5 cellular contexts compared by ENCODE assay signal in the genomic region with DNA sequence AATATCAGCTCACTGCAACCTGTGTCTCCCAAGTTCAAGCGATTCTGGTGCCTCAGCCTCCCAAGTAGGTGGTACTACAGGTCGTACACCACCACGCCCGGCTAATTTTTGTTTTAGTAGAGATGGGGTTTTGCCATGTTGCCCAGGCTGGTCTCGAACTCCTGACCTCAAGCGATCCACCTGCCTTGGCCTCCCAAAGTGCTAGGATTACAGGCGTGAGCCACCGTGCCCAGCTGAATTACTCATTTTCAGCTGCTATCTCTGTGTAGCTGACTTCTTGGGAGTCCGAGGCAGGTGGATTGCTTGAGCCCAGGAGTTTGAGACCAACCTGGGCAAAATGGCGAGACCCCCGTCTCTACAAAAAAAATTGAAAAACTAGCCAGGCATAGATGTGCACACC. TPM values are rescaled to one million over a fixed set of nuclear protein-coding genes. Genes with fewer than 3 reads are reported as not detected.
A peak's percentile ranks its signal among the peaks of the same experiment; 100 is the strongest.
DNase-seq lines count a peak whose midpoint lies in the region; ATAC-seq and TF ChIP-seq lines count a peak whose summit lies in the region.
"Not testable (repeated sequence)": the region's sequence is repeated elsewhere in the genome, so short reads cannot be mapped to it uniquely, and the experiment has no call there.

No MANE protein-coding gene starts in this region.

- peak overlapping the region; percentile 44 for H3K4me3 Mint-ChIP-seq in Caco-2 (ENCODE audit: unreplicated experiment)
- H3K4me3 Mint-ChIP-seq in activated B cell treated with CpG ODN at 0.5 μM for 24 hours, result not testable (repeated sequence)
- peak overlapping the region; percentile 64 for H3K4me3 Mint-ChIP-seq in natural killer cell treated with Interleukin-12 subunit alpha and Interleukin-12 subunit beta and Interleukin-15 and Interleukin-18, amount 100 ng/mL, for 72 hours

- H3K27me3 Mint-ChIP-seq in Caco-2 (ENCODE audit: insufficient read depth, unreplicated experiment); activated B cell treated with CpG ODN at 0.5 μM for 24 hours; natural killer cell treated with Interleukin-12 subunit alpha and Interleukin-12 subunit beta and Interleukin-15 and Interleukin-18, amount 100 ng/mL, for 72 hours: not testable (repeated sequence)

- BruUV-seq in Caco-2 (replicated peaks; lab: Mats Ljungman, UMichigan), result not testable (repeated sequence)

- H3K4me1 ChIP-seq in Caco-2, result not testable (repeated sequence)

- H3K9me3 ChIP-seq in Caco-2, result not testable (repeated sequence)

- CTCF ChIA-PET in Caco-2 (lab: Charles Lee), result interaction anchor here (0.6 to 0.9 kb wide), 4 partner anchors 34 to 1175 kb away, joined by 3 to 5 read pairs (median 5); partner anchors contain the start of genes DHRS1 and NOP9
- CTCF ChIA-PET in activated B cell treated with CpG ODN at 0.5 μM for 24 hours (lab: Charles Lee), result interaction anchor here (2.6 kb wide), 1 partner anchor 63 kb away, joined by 15 read pairs; the partner anchor contains the start of gene CIDEB

- H3K9me3 Mint-ChIP-seq in Caco-2 (ENCODE audit: unreplicated experiment); activated B cell treated with CpG ODN at 0.5 μM for 24 hours; natural killer cell treated with Interleukin-12 subunit alpha and Interleukin-12 subunit beta and Interleukin-15 and Interleukin-18, amount 100 ng/mL, for 72 hours: not testable (repeated sequence)

- POLR2A ChIA-PET in Caco-2 (lab: Charles Lee), result not testable (repeated sequence)
- POLR2A ChIA-PET in activated B cell treated with CpG ODN at 0.5 μM for 24 hours (lab: Charles Lee), result interaction anchor here (0.6 to 11.1 kb wide), 6 partner anchors 10 to 123 kb away, joined by 3 to 242 read pairs (median 18); partner anchors contain the start of genes DHRS1, NOP9 and RABGGTA

- not testable (repeated sequence) for H3K27ac Mint-ChIP-seq in Caco-2 (ENCODE audit: unreplicated experiment); activated B cell treated with CpG ODN at 0.5 μM for 24 hours
- H3K27ac Mint-ChIP-seq in natural killer cell treated with Interleukin-12 subunit alpha and Interleukin-12 subunit beta and Interleukin-15 and Interleukin-18, amount 100 ng/mL, for 72 hours, result peak overlapping the region; percentile 43 to 52

- not testable (repeated sequence) for TF ChIP-seq CTCF in Caco-2 (IDR thresholded peaks at IDR 0.05; ENCODE audit: insufficient read depth in 1 of 2, low read depth in 1 of 2, low read length in 1 of 2, severe bottlenecking in 1 of 2, unreplicated experiment in 1 of 2); activated B cell treated with CpG ODN at 0.5 μM for 24 hours (IDR thresholded peaks at IDR 0.05)

- H3K4me1 Mint-ChIP-seq in Caco-2 (ENCODE audit: low read depth, unreplicated experiment), result not testable (repeated sequence)
- H3K4me1 Mint-ChIP-seq in activated B cell treated with CpG ODN at 0.5 μM for 24 hours, result peaks cover 45% of the 10 kb centered on the region
- H3K4me1 Mint-ChIP-seq in natural killer cell treated with Interleukin-12 subunit alpha and Interleukin-12 subunit beta and Interleukin-15 and Interleukin-18, amount 100 ng/mL, for 72 hours (ENCODE audit: low read depth in 2 of 2), result peaks cover 32 to 42% of the 10 kb centered on the region in 2 donors

- H3K36me3 Mint-ChIP-seq in Caco-2 (ENCODE audit: insufficient read depth, unreplicated experiment) (peaks cover 22% of the 10 kb centered on the region), activated B cell treated with CpG ODN at 0.5 μM for 24 hours (ENCODE audit: low read depth) (peaks cover 22% of the 10 kb centered on the region)
- H3K36me3 Mint-ChIP-seq in natural killer cell treated with Interleukin-12 subunit alpha and Interleukin-12 subunit beta and Interleukin-15 and Interleukin-18, amount 100 ng/mL, for 72 hours, result not testable (repeated sequence)

- intact Hi-C loops in Caco-2 (cut with micrococcal nuclease; ENCODE audit: unreplicated experiment); activated B cell treated with CpG ODN at 0.5 μM for 24 hours (cut with micrococcal nuclease); cardiac septum (cut with DNase I): not testable (repeated sequence)

- H3K36me3 ChIP-seq in Caco-2 (ENCODE audit: control insufficient read depth, insufficient read depth, low read length), result not testable (repeated sequence)

- not testable (repeated sequence) for ATAC-seq in activated B cell treated with CpG ODN at 0.5 μM for 24 hours (ENCODE audit: low read depth); natural killer cell treated with Interleukin-12 subunit alpha and Interleukin-12 subunit beta and Interleukin-15 and Interleukin-18, amount 100 ng/mL, for 72 hours

- H3K4me3 ChIP-seq in Caco-2 (ENCODE audit: low read depth, low read length), result not testable (repeated sequence)

- DNase-seq in Caco-2; natural killer cell treated with Interleukin-12 subunit alpha and Interleukin-12 subunit beta and Interleukin-15 and Interleukin-18, amount 100 ng/mL, for 72 hours (ENCODE audit: low spot score): not testable (repeated sequence)
- DNase-seq in activated B cell treated with CpG ODN at 0.5 μM for 24 hours (peak; percentile 6), cardiac septum (ENCODE audit: low spot score) (peak; percentile 35)
- DNase-seq in activated effector memory CD4-positive, alpha-beta T cell treated with anti-CD3 and anti-CD28 coated beads, Interleukin-2, amount 50 U/mL, for 16 hours, result peak; percentile 50

- H3K27me3 ChIP-seq in Caco-2 (replicated peaks; ENCODE audit: control insufficient read depth, insufficient read depth, low read length), result not testable (repeated sequence)

RNA-seq across cellular contexts. Expression of gene TINF2, which starts 2.9 kb away (rescaled TPM):
- 33.4 and 34.4 TPM in 2 replicates for total RNA-seq in Caco-2 (2022)
- 197 and 205 TPM in 2 replicates for total RNA-seq in activated B cell treated with CpG ODN at 0.5 μM for 24 hours
- total RNA-seq in cardiac septum, result 42.3 TPM
- 100 to 1,000 TPM in 1 of 2 donors, 10 to 100 TPM in 1; 77.7 to 103 TPM for total RNA-seq in natural killer cell treated with Interleukin-12 subunit alpha and Interleukin-12 subunit beta and Interleukin-15 and Interleukin-18, amount 100 ng/mL, for 72 hours

RNA-seq across cellular contexts. Expression of gene GMPR2, which starts 12.6 kb away (rescaled TPM):
- total RNA-seq in Caco-2 (2022), result 76.9 and 80.1 TPM in 2 replicates
- 43.8 and 50.2 TPM in 2 replicates for total RNA-seq in activated B cell treated with CpG ODN at 0.5 μM for 24 hours
- total RNA-seq in cardiac septum, result 33.2 TPM
- 10 to 100 TPM; 40.5 to 54.5 TPM for total RNA-seq in natural killer cell treated with Interleukin-12 subunit alpha and Interleukin-12 subunit beta and Interleukin-15 and Interleukin-18, amount 100 ng/mL, for 72 hours

RNA-seq across cellular contexts. Expression of gene NEDD8, which starts 13.2 kb away (rescaled TPM):
- 210 and 218 TPM in 2 replicates for total RNA-seq in Caco-2 (2022)
- 129 and 149 TPM in 2 replicates for total RNA-seq in activated B cell treated with CpG ODN at 0.5 μM for 24 hours
- 167 TPM for total RNA-seq in cardiac septum
- total RNA-seq in natural killer cell treated with Interleukin-12 subunit alpha and Interleukin-12 subunit beta and Interleukin-15 and Interleukin-18, amount 100 ng/mL, for 72 hours, result 100 to 1,000 TPM; 196 to 199 TPM

RNA-seq across cellular contexts. Expression of gene TGM1, which starts 17.6 kb away (rescaled TPM):
- total RNA-seq in Caco-2 (2022) (5.9 and 6.1 TPM in 2 replicates), activated B cell treated with CpG ODN at 0.5 μM for 24 hours (6.4 and 6.5 TPM in 2 replicates), cardiac septum (0.48 TPM)
- total RNA-seq in natural killer cell treated with Interleukin-12 subunit alpha and Interleukin-12 subunit beta and Interleukin-15 and Interleukin-18, amount 100 ng/mL, for 72 hours, result 1 to 10 TPM; 2.5 to 8.7 TPM

RNA-seq across cellular contexts. Expression of gene RABGGTA, which starts 26.0 kb away (rescaled TPM):
- total RNA-seq in Caco-2 (2022) (27.1 and 30.4 TPM in 2 replicates), activated B cell treated with CpG ODN at 0.5 μM for 24 hours (53.6 and 70.5 TPM in 2 replicates), cardiac septum (13.3 TPM)
- 10 to 100 TPM; 37.6 to 47.5 TPM for total RNA-seq in natural killer cell treated with Interleukin-12 subunit alpha and Interleukin-12 subunit beta and Interleukin-15 and Interleukin-18, amount 100 ng/mL, for 72 hours
